In the genomic region with DNA sequence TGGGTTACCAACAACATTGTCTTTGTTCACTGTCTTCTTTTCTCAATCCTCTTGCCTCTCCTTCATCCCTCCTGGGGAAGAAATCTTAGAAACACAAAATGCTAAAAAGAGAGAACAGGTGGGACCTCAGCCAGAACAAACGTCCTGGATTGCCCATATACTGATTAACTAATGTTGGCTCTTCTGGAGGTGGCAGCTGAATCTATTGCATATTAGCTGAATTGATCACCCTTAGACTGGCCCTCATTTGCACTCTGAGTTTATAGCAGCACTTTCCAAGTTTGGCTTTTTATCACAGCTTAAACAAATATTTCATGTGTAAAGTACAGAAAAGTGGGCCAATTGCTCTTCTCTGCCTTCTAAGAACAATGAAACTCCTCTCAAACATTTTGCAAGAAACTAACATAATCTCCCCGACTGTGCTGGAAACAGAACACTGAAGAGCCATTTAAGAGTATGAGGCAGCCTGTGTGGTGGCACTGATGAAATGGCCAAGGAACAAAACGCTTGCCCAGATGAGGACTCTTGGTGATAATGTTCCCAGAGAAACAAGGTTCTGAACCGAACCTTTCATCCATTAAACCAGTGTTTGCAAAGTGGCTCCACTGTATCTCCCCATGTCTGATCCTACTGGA, we compare ENCODE assay signal across 17 cellular contexts.
"Had no signal": no experiment of that assay in that cellular context is flagged by ENCODE, and none has a peak within 500 bp of the region (broad histone marks: within the 10 kb centered on the region; RNA-seq: fewer than 3 reads in every experiment).

No MANE protein-coding gene starts in this region.

- H3K4me1 Mint-ChIP-seq: activated CD4-positive, alpha-beta memory T cell treated with anti-CD3 and anti-CD28 coated beads, Interleukin-2, amount 10 ng/mL, durations not matched to agents 7 days and 5 days; activated CD4-positive, alpha-beta T cell treated with anti-CD3 and anti-CD28 coated beads for 36 hours; activated naive CD8-positive, alpha-beta T cell treated with anti-CD3 and anti-CD28 coated beads, Interleukin-2, amount 10 ng/mL, durations not matched to agents 7 days and 5 days; immature natural killer cell; stimulated activated naive B cell treated with anti-CD40 and anti-IgM and Interleukin-4, amounts not matched to agents 10 μg/mL and 1 μg/mL and 100 μg/mL, for 72 hours had no signal

- H3K27me3 Mint-ChIP-seq: stimulated activated naive B cell treated with anti-CD40 and anti-IgM and Interleukin-4, amounts not matched to agents 10 μg/mL and 1 μg/mL and 100 μg/mL, for 72 hours had no signal

- H3K4me3 Mint-ChIP-seq: activated CD4-positive, alpha-beta memory T cell treated with anti-CD3 and anti-CD28 coated beads, Interleukin-2, amount 10 ng/mL, durations not matched to agents 7 days and 5 days; activated CD4-positive, alpha-beta T cell treated with anti-CD3 and anti-CD28 coated beads for 36 hours; activated naive CD8-positive, alpha-beta T cell treated with anti-CD3 and anti-CD28 coated beads, Interleukin-2, amount 10 ng/mL, durations not matched to agents 7 days and 5 days; activated T-cell treated with anti-CD3 and anti-CD28 coated beads, Interleukin-2, amount 50 U/mL, for 72 hours; endodermal cell; immature natural killer cell; neural crest cell; stimulated activated naive B cell treated with anti-CD40 and anti-IgM and Interleukin-4, amounts not matched to agents 10 μg/mL and 1 μg/mL and 100 μg/mL, for 72 hours had no signal

- H3K36me3 Mint-ChIP-seq: activated naive CD8-positive, alpha-beta T cell treated with anti-CD3 and anti-CD28 coated beads, Interleukin-2, amount 10 ng/mL, durations not matched to agents 7 days and 5 days; immature natural killer cell; stimulated activated naive B cell treated with anti-CD40 and anti-IgM and Interleukin-4, amounts not matched to agents 10 μg/mL and 1 μg/mL and 100 μg/mL, for 72 hours had no signal

- DNase-seq: activated CD4-positive, alpha-beta memory T cell treated with anti-CD3 and anti-CD28 coated beads, Interleukin-2, amount 10 ng/mL, durations not matched to agents 7 days and 5 days; activated CD4-positive, alpha-beta T cell treated with anti-CD3 and anti-CD28 coated beads for 36 hours; activated CD8-positive, alpha-beta memory T cell treated with anti-CD3 and anti-CD28 coated beads, Interleukin-2, amount 50 U/mL, for 4 hours; activated naive CD8-positive, alpha-beta T cell treated with anti-CD3 and anti-CD28 coated beads, Interleukin-2, amount 10 ng/mL, durations not matched to agents 7 days and 5 days; activated T-cell treated with anti-CD3 and anti-CD28 coated beads, Interleukin-2, amount 50 U/mL, for 72 hours; aorta; endodermal cell; erythroblast; immature natural killer cell; left colon; mesendoderm; stimulated activated CD4-positive, alpha-beta T cell treated with anti-CD3 and anti-CD28 coated beads, Interleukin-1b, Interleukin-23, amount 100 ng/mL, for 48 hours; stimulated activated naive B cell treated with anti-CD40 and anti-IgM and Interleukin-4, amounts not matched to agents 10 μg/mL and 1 μg/mL and 100 μg/mL, for 72 hours; substantia nigra; T-helper 9 cell; WERI-Rb-1 had no signal

- H3K27ac Mint-ChIP-seq: activated CD4-positive, alpha-beta memory T cell treated with anti-CD3 and anti-CD28 coated beads, Interleukin-2, amount 10 ng/mL, durations not matched to agents 7 days and 5 days; activated CD4-positive, alpha-beta T cell treated with anti-CD3 and anti-CD28 coated beads for 36 hours; activated naive CD8-positive, alpha-beta T cell treated with anti-CD3 and anti-CD28 coated beads, Interleukin-2, amount 10 ng/mL, durations not matched to agents 7 days and 5 days; activated T-cell treated with anti-CD3 and anti-CD28 coated beads, Interleukin-2, amount 50 U/mL, for 72 hours; endodermal cell; immature natural killer cell; stimulated activated naive B cell treated with anti-CD40 and anti-IgM and Interleukin-4, amounts not matched to agents 10 μg/mL and 1 μg/mL and 100 μg/mL, for 72 hours had no signal

- H3K9me3 Mint-ChIP-seq: activated naive CD8-positive, alpha-beta T cell treated with anti-CD3 and anti-CD28 coated beads, Interleukin-2, amount 10 ng/mL, durations not matched to agents 7 days and 5 days; endodermal cell; immature natural killer cell; neural crest cell had no signal

- ATAC-seq: activated CD4-positive, alpha-beta T cell treated with anti-CD3 and anti-CD28 coated beads for 36 hours; activated T-cell treated with anti-CD3 and anti-CD28 coated beads, Interleukin-2, amount 50 U/mL, for 72 hours; left colon; stimulated activated naive B cell treated with anti-CD40 and anti-IgM and Interleukin-4, amounts not matched to agents 10 μg/mL and 1 μg/mL and 100 μg/mL, for 72 hours had no signal

- H3K36me3 ChIP-seq: WERI-Rb-1 had no signal

- H3K27ac ChIP-seq: WERI-Rb-1 had no signal
